8 cellular contexts compared by ENCODE assay signal in the genomic region with DNA sequence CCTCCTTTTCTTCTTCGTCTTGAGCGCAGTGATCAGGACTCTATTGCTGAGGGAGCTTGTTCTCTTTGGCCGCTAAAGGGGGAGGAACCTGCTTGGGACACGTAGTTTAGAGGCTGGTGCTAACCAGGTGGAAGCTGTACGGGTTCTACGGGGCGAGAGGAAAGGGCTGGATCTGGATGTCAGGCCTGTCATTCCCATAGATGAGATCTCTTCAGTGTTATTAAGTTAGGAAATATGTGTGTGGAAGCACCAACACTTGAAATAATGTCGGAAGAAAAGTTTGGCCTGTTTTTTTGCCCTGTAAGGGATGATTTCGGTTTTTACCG. TPM values are rescaled to one million over a fixed set of nuclear protein-coding genes. Genes with fewer than 3 reads are reported as not detected.
A peak's percentile ranks its signal among the peaks of the same experiment; 100 is the strongest.
DNase-seq lines count a peak whose midpoint lies in the region; ATAC-seq, FAIRE-seq and TF ChIP-seq lines count a peak whose summit lies in the region.

No MANE protein-coding gene starts in this region.

- TF ChIP-seq CTCF in AG10803 (conservative IDR thresholded peaks at IDR 0.05; ENCODE audit: low read length) (no peak), hepatocyte (IDR thresholded peaks at IDR 0.05; ENCODE audit: poor library complexity) (no peak)

- H3K4me3 Mint-ChIP-seq in activated naive CD8-positive, alpha-beta T cell treated with anti-CD3 and anti-CD28 coated beads, Interleukin-2, amount 50 U/mL, for 24 hours = peak overlapping the region; percentile 100

- H3K9me2 ChIP-seq in hepatocyte (replicated peaks; ENCODE audit: insufficient read depth) = no peaks in the 10 kb centered on the region

- H3K4me1 Mint-ChIP-seq in activated naive CD8-positive, alpha-beta T cell treated with anti-CD3 and anti-CD28 coated beads, Interleukin-2, amount 50 U/mL, for 24 hours = peaks cover 52% of the 10 kb centered on the region

- H3K9me3 Mint-ChIP-seq in activated naive CD8-positive, alpha-beta T cell treated with anti-CD3 and anti-CD28 coated beads, Interleukin-2, amount 50 U/mL, for 24 hours = no peaks in the 10 kb centered on the region

- peaks cover 21% of the 10 kb centered on the region for H4K20me1 ChIP-seq in hepatocyte (ENCODE audit: insufficient read depth, poor library complexity, severe bottlenecking)

- peak overlapping the region; percentile 89 for H3K4me2 ChIP-seq in hepatocyte

- H3K9me3 ChIP-seq in hepatocyte (ENCODE audit: low read depth) = no peaks in the 10 kb centered on the region

- no peak for TF ChIP-seq POLR2A in GM12892 (IDR thresholded peaks at IDR 0.05; ENCODE audit: low read depth, low read length)

- H3K27me3 Mint-ChIP-seq in activated naive CD8-positive, alpha-beta T cell treated with anti-CD3 and anti-CD28 coated beads, Interleukin-2, amount 50 U/mL, for 24 hours = no peaks in the 10 kb centered on the region

- peaks cover 60% of the 10 kb centered on the region for H3K36me3 Mint-ChIP-seq in activated naive CD8-positive, alpha-beta T cell treated with anti-CD3 and anti-CD28 coated beads, Interleukin-2, amount 50 U/mL, for 24 hours (ENCODE audit: low read depth)

- H3K4me3 ChIP-seq in AG10803 (ENCODE audit: low read length) (peak overlapping the region; percentile 62), hepatocyte (peak overlapping the region; percentile 66), rectal smooth muscle tissue (ENCODE audit: low read length) (peak overlapping the region; percentile 78)

- DNase-seq in AG10803 (ENCODE audit: low read depth) (no peak), GM12892 (ENCODE audit: insufficient read length) (peak; percentile 19), NCI-H226 (peak; percentile 27), hepatocyte (ENCODE audit: low spot score) (peak; percentile 66), DMS114 treated with DMSO at 0.1 percent for 48 hours (lab: John Stamatoyannopoulos, UW; ENCODE audit: unreplicated experiment) (no peak)
- DNase-seq in activated naive CD8-positive, alpha-beta T cell treated with anti-CD3 and anti-CD28 coated beads, Interleukin-2, amount 50 U/mL, for 24 hours = peak; percentile 29

- WGBS in hepatocyte (ENCODE audit: low lambda C conversion rate, missing lambda C conversion rate) = under 1% methylated on average over 10 of the region's 10 CpGs

- peaks cover 79% of the 10 kb centered on the region for H3K79me2 ChIP-seq in hepatocyte

- ATAC-seq in HG02763 (IDR thresholded peaks at IDR 0.05; ENCODE audit: unreplicated experiment) = peak; percentile 46
- peak; percentile 58 for ATAC-seq in activated naive CD8-positive, alpha-beta T cell treated with anti-CD3 and anti-CD28 coated beads, Interleukin-2, amount 50 U/mL, for 24 hours

- H3K27ac Mint-ChIP-seq in activated naive CD8-positive, alpha-beta T cell treated with anti-CD3 and anti-CD28 coated beads, Interleukin-2, amount 50 U/mL, for 24 hours = peak overlapping the region; percentile 100

- no peaks in the 10 kb centered on the region for H3K27me3 ChIP-seq in hepatocyte
- H3K27me3 ChIP-seq in rectal smooth muscle tissue (ENCODE audit: control insufficient read depth, insufficient read depth, low read length) = no peaks in the 10 kb centered on the region

- no peak for FAIRE-seq in GM12892 (lab: Jason Lieb, UNC)

- H2AFZ ChIP-seq in hepatocyte = peak overlapping the region; percentile 69

- H3K36me3 ChIP-seq in hepatocyte (replicated peaks; ENCODE audit: insufficient read depth, low read depth) = no peaks in the 10 kb centered on the region
- H3K36me3 ChIP-seq in rectal smooth muscle tissue (ENCODE audit: control insufficient read depth, insufficient read depth, low read length) = peaks cover 12% of the 10 kb centered on the region

- H3K27ac ChIP-seq in hepatocyte (peak overlapping the region; percentile 99), rectal smooth muscle tissue (ENCODE audit: low read depth, low read length) (peak overlapping the region; percentile 87)

- H3K4me1 ChIP-seq in hepatocyte (ENCODE audit: insufficient read depth) = peaks cover 28% of the 10 kb centered on the region
- H3K4me1 ChIP-seq in rectal smooth muscle tissue (ENCODE audit: control insufficient read depth, insufficient read depth, low read length) = peaks cover 19% of the 10 kb centered on the region

- peak overlapping the region; percentile 29 for H3K9ac ChIP-seq in rectal smooth muscle tissue (ENCODE audit: low read length)

RNA-seq across cellular contexts. Expression of a gene that starts 0.6 kb away (rescaled TPM):
- 88.2 TPM for polyA plus RNA-seq in GM12892 (2012; ENCODE audit: missing spikeins)
- total RNA-seq in hepatocyte = 58.8 and 59.8 TPM in 2 replicates
- 74.9 and 79.4 TPM in 2 replicates for polyA plus RNA-seq in hepatocyte

RNA-seq across cellular contexts. Expression of a gene that starts 32.0 kb away (rescaled TPM):
- 264 TPM for polyA plus RNA-seq in GM12892 (2012; ENCODE audit: missing spikeins)
- total RNA-seq in hepatocyte = 56.5 and 68.6 TPM in 2 replicates
- 58.0 and 58.2 TPM in 2 replicates for polyA plus RNA-seq in hepatocyte

RNA-seq across cellular contexts. Expression of a gene that starts 32.6 kb away (rescaled TPM):
- polyA plus RNA-seq in GM12892 (2012; ENCODE audit: missing spikeins) = 31.1 TPM
- 17.1 and 21.0 TPM in 2 replicates for total RNA-seq in hepatocyte
- polyA plus RNA-seq in hepatocyte = 7.6 and 8.0 TPM in 2 replicates

RNA-seq across cellular contexts. Expression of a gene that starts 37.5 kb away (rescaled TPM):
- polyA plus RNA-seq in GM12892 (2012; ENCODE audit: missing spikeins) = not detected
- 1.4 TPM in 1 of 2 replicates, not detected in the other for total RNA-seq in hepatocyte
- 0.15 and 0.85 TPM in 2 replicates for polyA plus RNA-seq in hepatocyte

Comparison
In these comparisons a context has a peak if more than half of its experiments do, and no peak if none do; other contexts are left out.
1. DNase-seq: peak in GM12892 (single experiment), NCI-H226 (single experiment), activated naive CD8-positive, alpha-beta T cell treated with anti-CD3 and anti-CD28 coated beads, Interleukin-2, amount 50 U/mL, for 24 hours (single experiment) and hepatocyte (single experiment); none in AG10803 (single experiment) and DMS114 treated with DMSO at 0.1 percent for 48 hours (single experiment).
2. Peak in every context shown above with its lines, with median percentiles within 50 percentile points of each other: H3K4me3 ChIP-seq.